Comparison of ENCODE assay signal across 22 cellular contexts in genomic region chr1:7010534-7011200, GRCh38.
"Had no signal": no experiment of that assay in that cellular context is flagged by ENCODE, and none has a peak within 500 bp of the region (broad histone marks: within the 10 kb centered on the region; RNA-seq: fewer than 3 reads in every experiment).

No MANE protein-coding gene starts in this region.

- H3K27ac Mint-ChIP-seq: activated CD8-positive, alpha-beta T cell treated with anti-CD3 and anti-CD28 coated beads, Interleukin-2, amount 10 ng/mL, durations not matched to agents 7 days and 5 days; activated naive CD4-positive, alpha-beta T cell treated with anti-CD3 and anti-CD28 coated beads, Interleukin-2, amount 50 U/mL, for 72 hours; activated T-cell treated with anti-CD3 and anti-CD28 coated beads, Interleukin-2, amount 50 U/mL, for 24 hours; activated T-helper 17 cell treated with anti-CD3 and anti-CD28 coated beads, Interleukin-2, amount 50 U/mL, for 72 hours; naive thymus-derived CD8-positive, alpha-beta T cell; neural progenitor cell; T-cell had no signal

- H3K4me1 Mint-ChIP-seq: stimulated activated naive CD8-positive, alpha-beta T cell treated with anti-CD3 and anti-CD28 coated beads, Interleukin-15, amount 100 ng/mL, for 72 hours; T-cell had no signal

- H3K36me3 ChIP-seq: brain microvascular endothelial cell, esophagus muscularis mucosa, neural progenitor cell, ovary, right lobe of liver, suprapubic skin, tibial nerve had no signal

- H3K27ac ChIP-seq: brain microvascular endothelial cell, esophagus muscularis mucosa, neural progenitor cell, ovary, right lobe of liver, skin epidermis, suprapubic skin, tibial nerve had no signal

- H3K9me3 Mint-ChIP-seq: activated naive CD4-positive, alpha-beta T cell treated with anti-CD3 and anti-CD28 coated beads, Interleukin-2, amount 50 U/mL, for 72 hours; activated T-cell treated with anti-CD3 and anti-CD28 coated beads, Interleukin-2, amount 50 U/mL, for 24 hours; activated T-helper 17 cell treated with anti-CD3 and anti-CD28 coated beads, Interleukin-2, amount 50 U/mL, for 72 hours; naive thymus-derived CD8-positive, alpha-beta T cell; neural progenitor cell; stimulated activated naive CD8-positive, alpha-beta T cell treated with anti-CD3 and anti-CD28 coated beads, Interleukin-15, amount 100 ng/mL, for 72 hours; T-cell had no signal

- H2AFZ ChIP-seq: neural progenitor cell had no signal

- H3K4me3 Mint-ChIP-seq: activated CD8-positive, alpha-beta T cell treated with anti-CD3 and anti-CD28 coated beads, Interleukin-2, amount 10 ng/mL, durations not matched to agents 7 days and 5 days; activated T-cell treated with anti-CD3 and anti-CD28 coated beads, Interleukin-2, amount 50 U/mL, for 24 hours; activated T-helper 17 cell treated with anti-CD3 and anti-CD28 coated beads, Interleukin-2, amount 50 U/mL, for 72 hours; naive thymus-derived CD8-positive, alpha-beta T cell; neural progenitor cell; stimulated activated naive CD8-positive, alpha-beta T cell treated with anti-CD3 and anti-CD28 coated beads, Interleukin-15, amount 100 ng/mL, for 72 hours; T-cell had no signal

- H3K4me3 ChIP-seq: esophagus muscularis mucosa, lung, neural progenitor cell, ovary, right lobe of liver, skin epidermis, suprapubic skin, tibial nerve had no signal

- H3K27me3 ChIP-seq: brain microvascular endothelial cell, neural progenitor cell, ovary, right lobe of liver, suprapubic skin, tibial nerve had no signal

- H3K36me3 Mint-ChIP-seq: activated naive CD4-positive, alpha-beta T cell treated with anti-CD3 and anti-CD28 coated beads, Interleukin-2, amount 50 U/mL, for 72 hours; naive thymus-derived CD8-positive, alpha-beta T cell; neural progenitor cell; T-cell had no signal

- H3K27me3 Mint-ChIP-seq: activated T-cell treated with anti-CD3 and anti-CD28 coated beads, Interleukin-2, amount 50 U/mL, for 24 hours had no signal

- H3K9me3 ChIP-seq: esophagus muscularis mucosa, ovary, right lobe of liver, suprapubic skin, tibial nerve had no signal

- ATAC-seq: activated CD8-positive, alpha-beta T cell treated with anti-CD3 and anti-CD28 coated beads, Interleukin-2, amount 10 ng/mL, durations not matched to agents 7 days and 5 days; activated naive CD4-positive, alpha-beta T cell treated with anti-CD3 and anti-CD28 coated beads, Interleukin-2, amount 50 U/mL, for 72 hours; activated T-helper 17 cell treated with anti-CD3 and anti-CD28 coated beads, Interleukin-2, amount 50 U/mL, for 72 hours; naive thymus-derived CD8-positive, alpha-beta T cell; right lobe of liver; stimulated activated naive CD8-positive, alpha-beta T cell treated with anti-CD3 and anti-CD28 coated beads, Interleukin-15, amount 100 ng/mL, for 72 hours; T-cell had no signal

- H3K4me1 ChIP-seq: neural progenitor cell, right lobe of liver, suprapubic skin, tibial nerve had no signal

- DNase-seq: activated CD4-positive, alpha-beta T cell treated with anti-CD3 and anti-CD28 coated beads for 1 hour; activated CD4-positive, alpha-beta T cell treated with anti-CD3 and anti-CD28 coated beads, Interleukin-2, amount 50 U/mL, for 1 hour; activated CD8-positive, alpha-beta T cell treated with anti-CD3 and anti-CD28 coated beads, Interleukin-2, amount 10 ng/mL, durations not matched to agents 7 days and 5 days; activated T-cell treated with anti-CD3 and anti-CD28 coated beads, Interleukin-2, amount 50 U/mL, for 24 hours; aorta; brain microvascular endothelial cell; central memory CD4-positive, alpha-beta T cell; kidney; naive thymus-derived CD8-positive, alpha-beta T cell; ovary; right lobe of liver; stimulated activated CD4-positive, alpha-beta T cell treated with anti-CD3 and anti-CD28 coated beads, Interleukin-1b, Interleukin-23, amount 100 ng/mL, for 48 hours; stimulated activated naive CD8-positive, alpha-beta T cell treated with anti-CD3 and anti-CD28 coated beads, Interleukin-15, amount 100 ng/mL, for 72 hours; T-cell had no signal

- H3K4me2 ChIP-seq: neural progenitor cell had no signal
